Comparison of ENCODE assay signal across 8 cellular contexts in the genomic region with DNA sequence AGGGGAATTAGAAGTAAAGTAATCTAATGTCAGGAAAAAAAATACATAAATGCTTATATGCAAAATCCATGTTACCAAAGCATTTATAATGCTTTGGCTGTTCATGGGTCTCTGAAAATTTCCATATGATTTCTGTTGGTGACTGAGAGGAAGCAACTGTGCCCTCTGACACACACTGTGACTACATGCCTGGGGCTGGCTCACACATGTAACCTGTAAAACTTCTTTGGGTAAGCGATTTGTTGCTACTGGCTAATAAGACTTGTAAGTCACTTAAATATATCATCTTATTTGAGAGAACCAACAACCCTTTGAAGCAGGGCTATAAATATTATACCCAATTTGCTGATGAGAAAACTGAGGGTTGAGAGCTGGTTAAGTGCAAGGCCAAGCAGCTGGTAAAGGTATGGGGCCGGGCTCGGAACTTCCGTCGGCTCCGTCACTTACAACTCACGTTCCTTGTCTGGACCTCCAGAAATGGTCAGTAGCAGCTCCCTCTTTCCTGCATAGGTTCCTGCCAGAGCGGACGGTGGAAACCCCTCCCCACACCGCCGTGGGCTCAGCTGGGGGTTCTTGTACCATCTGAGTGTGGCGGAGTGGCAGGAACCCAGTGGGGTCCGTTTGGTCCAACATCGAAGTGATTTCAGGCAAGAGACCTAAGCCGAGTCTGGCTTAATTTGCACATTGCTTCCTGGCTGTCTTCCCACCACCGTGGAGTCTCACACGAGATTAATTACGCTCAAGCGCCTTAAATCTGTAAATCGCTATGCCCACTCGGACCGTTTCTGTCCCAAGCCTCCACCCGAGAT. TPM values are rescaled to one million over a fixed set of nuclear protein-coding genes. Genes with fewer than 3 reads are reported as not detected.
DNase-seq lines count a peak whose midpoint lies in the region; ATAC-seq and TF ChIP-seq lines count a peak whose summit lies in the region.

No MANE protein-coding gene starts in this region.

- WGBS in heart right ventricle, 2 donors, result 5 to 8% methylated on average over 23 of the region's 23 CpGs

- ATAC-seq in heart right ventricle (peak in 1 of 8 donors; percentile 3), Right ventricle myocardium inferior (no peak), RWPE2 (ENCODE audit: low read depth) (peak; percentile 2; the same call in 1 of the 3 replicates), GM18858 (IDR thresholded peaks at IDR 0.05; ENCODE audit: unreplicated experiment) (no peak)

- H3K4me3 ChIP-seq in heart right ventricle (peak overlapping the region; percentile 45 to 94 (median 74)), RWPE2 (ENCODE audit: severe bottlenecking) (peak overlapping the region; percentile 75), neutrophil (ENCODE audit: low read depth in 1 of 2, low read length in 1 of 2) (peak overlapping the region; percentile 68 to 96)

- H3K36me3 ChIP-seq in heart right ventricle (peaks cover 0 to 29% (median 6%) of the 10 kb centered on the region in 9 donors), RWPE2 (ENCODE audit: low read depth) (peaks cover 32% of the 10 kb centered on the region), neutrophil (no peaks in the 10 kb centered on the region)

- intact Hi-C loops in heart right ventricle (cut with DNase I), result loop anchor here in 2 of 10 donors (5.0 to 10.0 kb wide), 2 partner anchors 39 to 97 kb away; partner anchors contain the start of gene CENPS (in 1 of the 2)
- intact Hi-C loops in Right ventricle myocardium inferior (cut with DNase I), result no loop called here

- H3K9me3 ChIP-seq in heart right ventricle (no peaks in the 10 kb centered on the region), RWPE2 (ENCODE audit: severe bottlenecking) (no peaks in the 10 kb centered on the region), neutrophil (no peaks in the 10 kb centered on the region)

- no peak for TF ChIP-seq POLR2A in erythroblast (IDR thresholded peaks at IDR 0.05; ENCODE audit: low read length)

- H3K27me3 ChIP-seq in heart right ventricle, result no peaks in the 10 kb centered on the region
- H3K27me3 ChIP-seq in RWPE2 (ENCODE audit: insufficient read depth, poor library complexity, severe bottlenecking), result no peaks in the 10 kb centered on the region
- no peaks in the 10 kb centered on the region for H3K27me3 ChIP-seq in neutrophil

- H3K4me1 ChIP-seq in heart right ventricle, result peaks cover 4 to 44% (median 28%) of the 10 kb centered on the region in 9 donors
- peaks cover 4% of the 10 kb centered on the region for H3K4me1 ChIP-seq in RWPE2 (ENCODE audit: insufficient read depth, poor library complexity, severe bottlenecking)
- peaks cover 31 to 35% of the 10 kb centered on the region in 2 experiments for H3K4me1 ChIP-seq in neutrophil (ENCODE audit: control insufficient read depth in 1 of 2, insufficient read depth in 1 of 2, low read depth in 1 of 2, low read length in 1 of 2)

- TF ChIP-seq CTCF in heart right ventricle (IDR thresholded peaks at IDR 0.05) (no peak), RWPE2 (IDR thresholded peaks at IDR 0.05; ENCODE audit: poor library complexity, severe bottlenecking) (no peak), neutrophil (IDR thresholded peaks at IDR 0.05) (no peak)

- H3K27ac ChIP-seq in heart right ventricle, result peak overlapping the region in 8 of 10 donors; percentile 59 to 85 (median 71)
- H3K27ac ChIP-seq in RWPE2 (ENCODE audit: poor library complexity, severe bottlenecking), result peak overlapping the region; percentile 53
- no peak overlapping the region for H3K27ac ChIP-seq in neutrophil

- DNase-seq in heart right ventricle, result no peak
- DNase-seq in Right ventricle myocardium inferior (ENCODE audit: missing footprints), result no peak
- DNase-seq in RWPE2 (ENCODE audit: low spot score), result no peak
- DNase-seq in erythroblast (lab: John Stamatoyannopoulos, UW), result peak; percentile 36 to 37
- no peak for DNase-seq in UCSD-AML1 (lab: John Stamatoyannopoulos, UW; ENCODE audit: unreplicated experiment)
- no peak for DNase-seq in cortex of kidney (lab: John Stamatoyannopoulos, UW)

RNA-seq across cellular contexts. Expression of gene DFFA, which starts 0.7 kb away (rescaled TPM):
- total RNA-seq in heart right ventricle (10 to 100 TPM; 19.8 to 26.7 (median 23.2) TPM), Right ventricle myocardium inferior (24.0 TPM)
- 10 to 100 TPM in 1 of 2 donors, 1 to 10 TPM in 1; 9.1 to 14.5 TPM for polyA plus RNA-seq in heart right ventricle

RNA-seq across cellular contexts. Expression of gene PEX14, which starts 3.1 kb away (rescaled TPM):
- total RNA-seq in heart right ventricle (10 to 100 TPM; 17.8 to 31.9 (median 21.1) TPM), Right ventricle myocardium inferior (17.8 TPM)
- 10 to 100 TPM; 17.1 to 23.5 TPM for polyA plus RNA-seq in heart right ventricle

RNA-seq across cellular contexts. Expression of gene CORT, which starts 21.8 kb away (rescaled TPM):
- under 1 TPM in 3 of 10 donors, not detected in 7; 0.25 to 0.52 (median 0.36) TPM for total RNA-seq in heart right ventricle
- polyA plus RNA-seq in heart right ventricle, result under 1 TPM; 0.13 to 0.66 TPM
- 0.32 TPM for total RNA-seq in Right ventricle myocardium inferior

RNA-seq across cellular contexts. Expression of gene CENPS, which starts 41.4 kb away (rescaled TPM):
- total RNA-seq in heart right ventricle (10 to 100 TPM in 4 of 10 donors, 1 to 10 TPM in 6; 4.9 to 10.7 (median 9.4) TPM), Right ventricle myocardium inferior (7.6 TPM)
- polyA plus RNA-seq in heart right ventricle, result 1 to 10 TPM; 7.2 to 9.4 TPM

Comparison
In these comparisons a context has a peak if more than half of its experiments do, and no peak if none do; other contexts are left out.
1. DNase-seq: peak in erythroblast (2 of 2); none in heart right ventricle (0 of 2), Right ventricle myocardium inferior (single experiment), RWPE2 (single experiment), UCSD-AML1 (single experiment) and cortex of kidney (single experiment).
2. Peak in every context shown above with its lines, with median percentiles within 50 percentile points of each other: H3K4me3 ChIP-seq.